17 cellular contexts compared by ENCODE assay signal in the genomic region with DNA sequence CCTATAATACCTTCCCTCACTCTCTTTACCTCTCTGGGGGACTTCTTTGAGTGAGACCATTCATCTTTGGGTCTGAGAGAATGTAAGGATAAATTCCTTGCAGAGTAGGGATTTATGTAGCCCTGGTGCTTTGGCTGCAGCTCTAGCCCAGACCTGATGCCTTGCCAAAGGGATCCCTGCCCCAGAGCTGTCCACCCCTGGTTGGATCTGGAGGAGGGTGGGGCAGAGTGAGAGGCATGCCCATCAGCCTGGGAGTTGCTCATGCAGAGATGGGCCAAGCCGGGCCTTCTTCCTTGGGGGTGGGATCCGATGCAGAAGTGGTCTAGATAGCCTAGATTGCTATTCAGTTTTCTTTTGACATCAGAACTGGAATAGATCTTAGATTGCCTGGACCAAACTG. TPM values are rescaled to one million over a fixed set of nuclear protein-coding genes. Genes with fewer than 3 reads are reported as not detected.
A peak's percentile ranks its signal among the peaks of the same experiment; 100 is the strongest.
DNase-seq lines count a peak whose midpoint lies in the region; ATAC-seq and TF ChIP-seq lines count a peak whose summit lies in the region.
"Had no signal": no experiment of that assay in that cellular context is flagged by ENCODE, and none has a peak within 500 bp of the region (broad histone marks: within the 10 kb centered on the region; RNA-seq: fewer than 3 reads in every experiment).

No MANE protein-coding gene starts in this region.

- CTCF ChIA-PET in IMR-90 (lab: Yijun Ruan, JAX), result interaction anchor here (0.6 kb wide), 1 partner anchor 26 kb away, joined by 4 read pairs; no protein-coding TSS in a partner anchor

- H3K4me1 ChIP-seq in IMR-90 (ENCODE audit: control insufficient read depth, insufficient read depth, low read length) (peaks cover 15% of the 10 kb centered on the region), psoas muscle (no peaks in the 10 kb centered on the region)

- peak overlapping the region; percentile 99 for H2BK120ac ChIP-seq in IMR-90 (ENCODE audit: low read depth, low read length)

- no peak for TF ChIP-seq POLR2A in IMR-90 (IDR thresholded peaks at IDR 0.05; ENCODE audit: low read depth, low read length)

- no peaks in the 10 kb centered on the region for H3K36me3 ChIP-seq in IMR-90 (ENCODE audit: control insufficient read depth, insufficient read depth, low read length)
- no peaks in the 10 kb centered on the region for H3K36me3 ChIP-seq in psoas muscle (ENCODE audit: insufficient read depth in 1 of 2, low read depth in 1 of 2)

- peak overlapping the region; percentile 89; the same call in 2 of the 3 replicates for H2BK15ac ChIP-seq in IMR-90 (ENCODE audit: low read depth, low read length)

- TF ChIP-seq CTCF in IMR-90 (conservative IDR thresholded peaks at IDR 0.05; ENCODE audit: low read depth, low read length), result no peak
- no peak for TF ChIP-seq CTCF in nephron progenitor cell (IDR thresholded peaks at IDR 0.05)
- TF ChIP-seq CTCF in psoas muscle (IDR thresholded peaks at IDR 0.05), result no peak

- H3K4me3 Mint-ChIP-seq in T-helper 17 cell (no peak overlapping the region), nephron progenitor cell (no peak overlapping the region)
- H3K4me3 Mint-ChIP-seq: CD14-positive monocyte; CD8-positive, alpha-beta T cell had no signal

- no peak overlapping the region for H3K23ac ChIP-seq in IMR-90 (ENCODE audit: low read depth, low read length)

- H3K4me1 Mint-ChIP-seq in T-helper 17 cell (peaks cover 5% of the 10 kb centered on the region), nephron progenitor cell (peaks cover 7% of the 10 kb centered on the region)
- H3K4me1 Mint-ChIP-seq: CD14-positive monocyte had no signal

- H3K9me3 ChIP-seq in IMR-90 (ENCODE audit: control insufficient read depth, insufficient read depth, low read length) (no peaks in the 10 kb centered on the region), T-helper 17 cell (ENCODE audit: control insufficient read depth, low read length, poor library complexity, severe bottlenecking) (no peaks in the 10 kb centered on the region), psoas muscle (no peaks in the 10 kb centered on the region)
- H3K9me3 ChIP-seq: A549 had no signal

- no peak overlapping the region for H3K9ac ChIP-seq in IMR-90 (ENCODE audit: low read depth, low read length)

- peak overlapping the region; percentile 96; the same call in 1 of the 2 replicates for H4K5ac ChIP-seq in IMR-90 (ENCODE audit: low read depth, low read length)

- peak overlapping the region; percentile 31 for H2AK9ac ChIP-seq in IMR-90 (replicated peaks; ENCODE audit: low read depth, low read length, poor library complexity)

- H3K79me1 ChIP-seq in IMR-90 (ENCODE audit: low read depth in 1 of 2, low read length in 2 of 2), result no peaks in the 10 kb centered on the region

- peak overlapping the region; percentile 67; the same call in 1 of the 2 replicates for H3K14ac ChIP-seq in IMR-90 (replicated peaks; ENCODE audit: low read depth, low read length)

- H3K4me3 ChIP-seq in IMR-90 (ENCODE audit: insufficient read depth, low read depth, low read length) (no peak overlapping the region), psoas muscle (no peak overlapping the region)
- H3K4me3 ChIP-seq: A549 had no signal

- peak overlapping the region; percentile 93 for H2BK5ac ChIP-seq in IMR-90 (ENCODE audit: low read depth, low read length, poor library complexity, severe bottlenecking)

- no TSS peak for BruUV-seq in IMR-90 (replicated peaks; lab: Mats Ljungman, UMichigan)

- H3K27me3 ChIP-seq in IMR-90 (ENCODE audit: control insufficient read depth, insufficient read depth, low read length) (no peaks in the 10 kb centered on the region; the same call in 1 of the 2 replicates), psoas muscle (ENCODE audit: insufficient read depth in 3 of 3, low read length in 2 of 3) (no peaks in the 10 kb centered on the region)

- no CpG with 5 or more reads among the region's 2 CpGs for WGBS in IMR-90 (ENCODE audit: extremely low coverage in 2 of 2, insufficient read length in 1 of 2), 2 experiments
- 89 to 94% (median 90%) methylated on average over 2 of the region's 2 CpGs for WGBS in psoas muscle, 3 donors

- H3K27ac ChIP-seq in IMR-90 (ENCODE audit: insufficient read depth, low read length) (no peak overlapping the region), psoas muscle (no peak overlapping the region)

- no peak for ATAC-seq in IMR-90 (ENCODE audit: low read depth)
- ATAC-seq in T-helper 17 cell, result no peak
- no peak for ATAC-seq in psoas muscle
- ATAC-seq: CD8-positive, alpha-beta T cell had no signal

- no peak overlapping the region for H3K4me2 ChIP-seq in IMR-90 (ENCODE audit: low read depth, low read length)

- peak overlapping the region; percentile 96 for H3K4ac ChIP-seq in IMR-90 (ENCODE audit: low read depth, low read length)

- intact Hi-C loops in IMR-90 (cut with micrococcal nuclease), result loop anchor here (10.0 kb wide), 1 partner anchor 176 kb away; no protein-coding TSS in a partner anchor
- intact Hi-C loops in psoas muscle (cut with DNase I), result no loop called here

- peak overlapping the region; percentile 94; the same call in 1 of the 2 replicates for H3K18ac ChIP-seq in IMR-90 (ENCODE audit: low read depth, low read length)

- H3K27me3 Mint-ChIP-seq in T-helper 17 cell (peaks cover 21% of the 10 kb centered on the region), nephron progenitor cell (ENCODE audit: low read depth, poor library complexity) (peaks cover 11% of the 10 kb centered on the region)

- peak overlapping the region; percentile 95 for H4K91ac ChIP-seq in IMR-90 (ENCODE audit: insufficient read depth, low read depth, low read length)

- peaks cover 13% of the 10 kb centered on the region; the same call in 1 of the 2 replicates for H3K9me1 ChIP-seq in IMR-90 (ENCODE audit: insufficient read depth, low read length)

- TF ChIP-seq RAD21 in IMR-90 (IDR thresholded peaks at IDR 0.05; ENCODE audit: low read length), result no peak

- DNase-seq in IMR-90 (no peak), T-helper 17 cell (no peak), nephron progenitor cell (no peak), NCI-H2227 treated with DMSO at 0.1 percent for 48 hours (lab: John Stamatoyannopoulos, UW) (no peak), retina (no peak), psoas muscle (no peak)
- DNase-seq: CD8-positive, alpha-beta T cell; COR-L47; DMS153; DMS79 treated with DMSO at 0.1 percent for 48 hours; EL; HCEC 1CT had no signal

- H4K20me1 ChIP-seq in IMR-90 (ENCODE audit: insufficient read depth, low read length), result no peaks in the 10 kb centered on the region

- in situ Hi-C loops in IMR-90 (cut with MboI; ENCODE audit: low sequenced_read_pairs), result loop anchor here (5.0 kb wide), 1 partner anchor 449 kb away; no protein-coding TSS in a partner anchor

- dilution Hi-C loops in IMR-90 (cut with HindIII; ENCODE audit: low sequenced_read_pairs, unreplicated experiment), result no loop called here

- H4K8ac ChIP-seq in IMR-90 (ENCODE audit: low read depth in 2 of 2, low read length in 2 of 2), result peak overlapping the region; percentile 24 to 27; a peak in 2 of 4 replicates

- no peak overlapping the region; the same call in 1 of the 2 replicates for H3K56ac ChIP-seq in IMR-90 (ENCODE audit: extremely low read depth, insufficient read depth, low read length)

- peak overlapping the region; percentile 57 for H2AK5ac ChIP-seq in IMR-90 (ENCODE audit: low read depth, low read length)

- H3K36me3 Mint-ChIP-seq in T-helper 17 cell (ENCODE audit: low read depth) (no peaks in the 10 kb centered on the region), nephron progenitor cell (ENCODE audit: low read depth) (no peaks in the 10 kb centered on the region)
- H3K36me3 Mint-ChIP-seq: CD14-positive monocyte; CD8-positive, alpha-beta T cell had no signal

- peak overlapping the region; percentile 99 for H2BK20ac ChIP-seq in IMR-90 (ENCODE audit: low read depth, low read length)

- H3K27ac Mint-ChIP-seq in T-helper 17 cell, result peak overlapping the region; percentile 1
- peak overlapping the region; percentile 15 for H3K27ac Mint-ChIP-seq in nephron progenitor cell
- H3K27ac Mint-ChIP-seq: CD14-positive monocyte; CD8-positive, alpha-beta T cell had no signal

- no peaks in the 10 kb centered on the region for H3K9me3 Mint-ChIP-seq in nephron progenitor cell
- H3K9me3 Mint-ChIP-seq: CD14-positive monocyte; CD8-positive, alpha-beta T cell had no signal

- H2AFZ ChIP-seq in IMR-90 (replicated peaks; ENCODE audit: low read length, poor library complexity), result peak overlapping the region; percentile 4

- POLR2A ChIA-PET in IMR-90 (lab: Charles Lee; ENCODE audit: unreplicated experiment), result no interaction called here

TF ChIP-seq in IMR-90, 13 proteins besides CTCF, POLR2A, EP300 and RAD21:
- no peak for TF ChIP-seq MAFK (IDR thresholded peaks at IDR 0.05; ENCODE audit: low read depth, low read length)

RNA-seq across cellular contexts. Expression of a gene that starts 31.5 kb away (rescaled TPM):
- total RNA-seq in IMR-90 (2012; rRNA removed) (not detected in 2 replicates), T-helper 17 cell (not detected), psoas muscle (not detected)
- polyA plus RNA-seq in IMR-90 (2012; rRNA removed) (not detected in 2 replicates), psoas muscle (not detected)
- not detected in 2 replicates for polyA plus RNA-seq in IMR-90 (2012; cell fraction: cytosol; rRNA removed)
- polyA plus RNA-seq in IMR-90 (2012; cell fraction: nucleus; rRNA removed; ENCODE audit: low replicate concordance), result not detected in 2 replicates
- total RNA-seq: CD8-positive, alpha-beta T cell; HT-29 had no signal
- polyA plus RNA-seq: A549, AG04450, BJ, CD14-positive monocyte had no signal
